Comparison of ENCODE assay signal across 8 cellular contexts in the genomic region with DNA sequence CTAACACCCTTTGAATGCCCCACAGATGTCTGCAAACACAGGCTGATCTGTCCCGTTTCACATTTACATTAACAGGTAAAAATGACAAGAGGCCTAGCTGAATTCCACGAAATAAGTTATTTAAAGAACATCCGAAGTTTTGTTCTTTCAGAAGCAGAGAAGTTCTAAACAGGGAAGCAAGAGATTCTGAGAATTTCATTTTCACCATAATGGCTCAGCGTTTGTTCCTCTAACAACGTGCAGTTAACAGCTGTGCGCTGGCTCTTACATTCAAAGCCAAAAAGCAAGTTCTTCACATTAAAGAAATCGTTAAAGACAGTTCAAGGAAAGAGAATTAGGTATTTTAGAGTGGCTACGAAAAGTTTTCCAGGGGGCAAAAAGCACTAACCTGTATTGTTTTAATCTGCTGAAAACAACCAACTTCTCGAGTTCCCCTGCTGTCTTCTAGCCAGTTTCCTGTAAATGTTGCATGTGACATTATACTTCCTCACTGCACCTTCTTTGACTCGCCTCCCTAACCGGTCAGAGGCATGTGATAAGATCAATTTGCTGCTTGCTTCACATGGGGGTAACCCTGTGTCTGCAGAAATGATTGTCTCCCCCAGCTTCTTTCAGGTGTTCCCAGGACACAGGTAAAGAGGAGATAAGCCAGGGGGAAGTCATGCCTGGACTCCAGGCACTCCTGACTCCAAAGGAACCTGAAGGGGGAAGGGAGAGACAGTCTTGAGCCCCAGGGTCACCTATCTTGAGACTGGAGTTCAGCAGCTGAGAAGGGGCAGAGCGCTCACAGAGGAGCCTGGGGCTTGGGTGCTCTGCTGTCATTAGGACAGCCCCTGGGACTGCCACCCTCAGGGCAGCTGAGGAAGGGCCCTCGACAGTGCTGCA. TPM values are rescaled to one million over a fixed set of nuclear protein-coding genes. Genes with fewer than 3 reads are reported as not detected.
DNase-seq lines count a peak whose midpoint lies in the region; ATAC-seq and TF ChIP-seq lines count a peak whose summit lies in the region.

No MANE protein-coding gene starts in this region.

- peaks cover 0 to 6% (median 0%) of the 10 kb centered on the region in 11 donors for H3K9me3 Mint-ChIP-seq in naive thymus-derived CD4-positive, alpha-beta T cell
- H3K9me3 Mint-ChIP-seq in type B pancreatic cell: no peaks in the 10 kb centered on the region

- no peak for TF ChIP-seq CTCF in type B pancreatic cell (conservative IDR thresholded peaks at IDR 0.05)

- H3K9me3 ChIP-seq in naive thymus-derived CD4-positive, alpha-beta T cell (ENCODE audit: control insufficient read depth in 2 of 3, low read length in 3 of 3): no peaks in the 10 kb centered on the region

- no peaks in the 10 kb centered on the region for H3K27me3 Mint-ChIP-seq in naive thymus-derived CD4-positive, alpha-beta T cell
- H3K27me3 Mint-ChIP-seq in type B pancreatic cell: no peaks in the 10 kb centered on the region

- H3K4me1 Mint-ChIP-seq in naive thymus-derived CD4-positive, alpha-beta T cell: peaks cover 46 to 77% (median 72%) of the 10 kb centered on the region in 7 donors
- peaks cover 18% of the 10 kb centered on the region for H3K4me1 Mint-ChIP-seq in type B pancreatic cell (ENCODE audit: unreplicated experiment)

- no peaks in the 10 kb centered on the region for H3K27me3 ChIP-seq in naive thymus-derived CD4-positive, alpha-beta T cell (ENCODE audit: control insufficient read depth in 2 of 2, insufficient read depth in 2 of 2, low read length in 2 of 2)

- peak overlapping the region; percentile 82 for H3K27ac ChIP-seq in naive thymus-derived CD4-positive, alpha-beta T cell (ENCODE audit: low read depth, low read length)

- CTCF ChIA-PET in naive thymus-derived CD4-positive, alpha-beta T cell (lab: Charles Lee): interaction anchor here (0.5 to 2.9 kb wide), 12 partner anchors 11 to 100 kb away, joined by 3 to 8 read pairs (median 4); partner anchors contain the start of gene WIPF1

- peak overlapping the region; percentile 90 to 100 (median 93) for H3K4me3 Mint-ChIP-seq in naive thymus-derived CD4-positive, alpha-beta T cell
- H3K4me3 Mint-ChIP-seq in type B pancreatic cell: no peak overlapping the region

- peaks cover 0 to 8% (median 6%) of the 10 kb centered on the region in 3 experiments for H3K36me3 ChIP-seq in naive thymus-derived CD4-positive, alpha-beta T cell (ENCODE audit: control insufficient read depth in 2 of 3, insufficient read depth in 3 of 3, low read length in 3 of 3)

- intact Hi-C loops in naive thymus-derived CD4-positive, alpha-beta T cell (cut with micrococcal nuclease): loop anchor here (1.0 to 2.0 kb wide), 12 partner anchors 8 to 141 kb away; partner anchors contain the start of gene WIPF1 (in 1 of the 2)

- peak; percentile 72 for ATAC-seq in GM19023 (IDR thresholded peaks at IDR 0.05; ENCODE audit: unreplicated experiment)
- ATAC-seq in HG03064 (IDR thresholded peaks at IDR 0.05; ENCODE audit: low read depth, unreplicated experiment): peak; percentile 73
- ATAC-seq in naive thymus-derived CD4-positive, alpha-beta T cell: peak; percentile 83

- H3K27ac Mint-ChIP-seq in naive thymus-derived CD4-positive, alpha-beta T cell: peak overlapping the region; percentile 94 to 99 (median 96)
- H3K27ac Mint-ChIP-seq in type B pancreatic cell: no peak overlapping the region

- peak overlapping the region; percentile 78 for H3K4me3 ChIP-seq in naive thymus-derived CD4-positive, alpha-beta T cell (ENCODE audit: low read length)

- H3K36me3 Mint-ChIP-seq in naive thymus-derived CD4-positive, alpha-beta T cell: peaks cover 14 to 48% (median 31%) of the 10 kb centered on the region in 5 donors
- no peaks in the 10 kb centered on the region for H3K36me3 Mint-ChIP-seq in type B pancreatic cell

- POLR2A ChIA-PET in naive thymus-derived CD4-positive, alpha-beta T cell (lab: Charles Lee): interaction anchor here (0.7 to 5.3 kb wide), 25 partner anchors 9 to 148 kb away, joined by 3 to 66 read pairs (median 4); partner anchors contain the start of genes GPR155 and WIPF1

- DNase-seq in T follicular helper cell (ENCODE audit: low read depth): peak; percentile 17
- peak; percentile 52 for DNase-seq in central memory CD4-positive, alpha-beta T cell
- DNase-seq in naive thymus-derived CD4-positive, alpha-beta T cell: peak in 8 of 9 donors; percentile 42 to 66 (median 54)
- DNase-seq in NCI-H510A (lab: John Stamatoyannopoulos, UW): no peak
- no peak for DNase-seq in type B pancreatic cell (ENCODE audit: extremely low spot score, unreplicated experiment)
- DNase-seq in iPS-NIHi11 (ENCODE audit: low spot score): no peak

- H3K4me1 ChIP-seq in naive thymus-derived CD4-positive, alpha-beta T cell (ENCODE audit: control insufficient read depth in 2 of 2, insufficient read depth in 2 of 2, low read length in 2 of 2): peaks cover 44% of the 10 kb centered on the region in 2 donors

RNA-seq across cellular contexts. Expression of gene WIPF1, which starts 36.8 kb away (rescaled TPM):
- 100 to 1,000 TPM; 272 to 514 (median 397) TPM for total RNA-seq in naive thymus-derived CD4-positive, alpha-beta T cell
- polyA plus RNA-seq in naive thymus-derived CD4-positive, alpha-beta T cell: 100 to 1,000 TPM in 1 of 2 donors, 10 to 100 TPM in 1; 92.3 to 103 TPM
- total RNA-seq in type B pancreatic cell (ENCODE audit: low replicate concordance): 7.0 and 19.2 TPM in 2 replicates

Comparison
In these comparisons a context has a peak if more than half of its experiments do, and no peak if none do; other contexts are left out.
1. DNase-seq: peak in T follicular helper cell (single experiment), central memory CD4-positive, alpha-beta T cell (single experiment) and naive thymus-derived CD4-positive, alpha-beta T cell (8 of 9); none in NCI-H510A (single experiment), type B pancreatic cell (single experiment) and iPS-NIHi11 (single experiment).
2. RNA of gene WIPF1, which starts 36.8 kb away (total RNA-seq): 272 to 514 TPM in naive thymus-derived CD4-positive, alpha-beta T cell; 7.0 to 19.2 TPM in type B pancreatic cell; every median in the first group is over 10 times any median in the second.
3. Peak in every context shown above with its lines, with median percentiles within 50 percentile points of each other: ATAC-seq.